22 cellular contexts compared by ENCODE assay signal in genomic region chr2:67036446-67036845, GRCh38.
DNase-seq lines count a peak whose midpoint lies in the region; ATAC-seq and TF ChIP-seq lines count a peak whose summit lies in the region.
"Had no signal": no experiment of that assay in that cellular context is flagged by ENCODE, and none has a peak within 500 bp of the region (broad histone marks: within the 10 kb centered on the region; RNA-seq: fewer than 3 reads in every experiment).

No MANE protein-coding gene starts in this region.

- in situ Hi-C loops in GM23248 (cut with MboI) = no loop called here

- no peaks in the 10 kb centered on the region for H4K20me1 ChIP-seq in GM23248 (ENCODE audit: insufficient read depth)

- no peak for ATAC-seq in HG02840 (IDR thresholded peaks at IDR 0.05; ENCODE audit: low FRiP score, unreplicated experiment)
- ATAC-seq: T-cell had no signal

- H3K4me3 ChIP-seq in GM23248 = no peak overlapping the region
- H3K4me3 ChIP-seq: HAP-1, Peyer's patch, SK-N-MC had no signal

- H3K9me3 Mint-ChIP-seq in progenitor cell of endocrine pancreas (ENCODE audit: low read depth) = peaks cover 12% of the 10 kb centered on the region
- H3K9me3 Mint-ChIP-seq: IgD-negative memory B cell had no signal

- WGBS in GM23248 (ENCODE audit: low coverage in 1 of 2, low lambda C conversion rate in 2 of 2, missing lambda C conversion rate in 2 of 2), 2 experiments = 59 to 68% methylated on average over 5 of the region's 5 CpGs

- H2AFZ ChIP-seq in GM23248 = peak overlapping the region; percentile 42; the same call in 1 of the 2 replicates

- H3K27me3 Mint-ChIP-seq in progenitor cell of endocrine pancreas = no peaks in the 10 kb centered on the region
- H3K27me3 Mint-ChIP-seq: T-cell had no signal

- H3K4me2 ChIP-seq in GM23248 (ENCODE audit: unreplicated experiment) = no peak overlapping the region

- DNase-seq in GM23248 (peak; percentile 36), NCI-H69 (lab: John Stamatoyannopoulos, UW) (peak; percentile 38), fibroblast of gingiva (ENCODE audit: low read depth) (peak; percentile 41), progenitor cell of endocrine pancreas (ENCODE audit: low spot score, unreplicated experiment) (no peak), NCI-H774 (lab: John Stamatoyannopoulos, UW) (no peak), SHP77 (lab: John Stamatoyannopoulos, UW) (no peak)
- DNase-seq: ACHN; AML-193; Karpas-422; NCI-H1417 treated with DMSO at 0.1 percent for 48 hours; NCI-H2029; NCI-H345; NCI-H524 treated with DMSO at 0.1 percent for 48 hours; NK-92 treated with Interleukin-12 subunit alpha and Interleukin-12 subunit beta, amount 100 ng/mL, for 24 hours; Peyer's patch; Right ventricle myocardium superior; T-cell had no signal

- no peaks in the 10 kb centered on the region for H3K9me2 ChIP-seq in GM23248 (ENCODE audit: insufficient read depth)

- H3K36me3 Mint-ChIP-seq in progenitor cell of endocrine pancreas (ENCODE audit: insufficient read depth) = peaks cover 8% of the 10 kb centered on the region
- H3K36me3 Mint-ChIP-seq: IgD-negative memory B cell, T-cell had no signal

- no peaks in the 10 kb centered on the region for H3F3A ChIP-seq in GM23248 (ENCODE audit: insufficient read depth)

- no peak overlapping the region for H3K9ac ChIP-seq in GM23248

- H3K79me2 ChIP-seq in GM23248 (ENCODE audit: insufficient read depth) = no peaks in the 10 kb centered on the region

- H3K4me1 Mint-ChIP-seq in progenitor cell of endocrine pancreas (ENCODE audit: low read depth) = peaks cover 69% of the 10 kb centered on the region
- H3K4me1 Mint-ChIP-seq: IgD-negative memory B cell, T-cell had no signal

- no peaks in the 10 kb centered on the region for H3K36me3 ChIP-seq in GM23248 (ENCODE audit: low read depth)
- H3K36me3 ChIP-seq: HAP-1, Peyer's patch had no signal

- H3K27me3 ChIP-seq in GM23248 (replicated peaks; ENCODE audit: insufficient read depth) = no peaks in the 10 kb centered on the region
- H3K27me3 ChIP-seq: Peyer's patch had no signal

- no peaks in the 10 kb centered on the region for H3K4me1 ChIP-seq in GM23248 (ENCODE audit: insufficient read depth)
- H3K4me1 ChIP-seq: HAP-1 had no signal

- H3K27ac Mint-ChIP-seq in progenitor cell of endocrine pancreas = peak overlapping the region; percentile 93
- H3K27ac Mint-ChIP-seq: IgD-negative memory B cell, T-cell had no signal

- no peaks in the 10 kb centered on the region for H3K9me3 ChIP-seq in GM23248 (ENCODE audit: low read depth)
- H3K9me3 ChIP-seq: HAP-1, Peyer's patch had no signal

- H3K4me3 Mint-ChIP-seq in progenitor cell of endocrine pancreas (ENCODE audit: low read depth) = no peak overlapping the region
- H3K4me3 Mint-ChIP-seq: IgD-negative memory B cell, T-cell had no signal

- no peak for TF ChIP-seq CTCF in progenitor cell of endocrine pancreas (IDR thresholded peaks at IDR 0.05; ENCODE audit: unreplicated experiment)

- no peak overlapping the region for H3K27ac ChIP-seq in GM23248
- H3K27ac ChIP-seq: C4-2B, Peyer's patch, SK-N-MC had no signal

Comparison
In these comparisons a context has a peak if more than half of its experiments do, and no peak if none do; other contexts are left out.
1. DNase-seq: peak in GM23248 (single experiment), NCI-H69 (single experiment) and fibroblast of gingiva (single experiment); none in progenitor cell of endocrine pancreas (single experiment), NCI-H774 (single experiment) and SHP77 (0 of 2).